10 cellular contexts compared by ENCODE assay signal in genomic region chr2:26039603-26040367, GRCh38.
"Had no signal": no experiment of that assay in that cellular context is flagged by ENCODE, and none has a peak within 500 bp of the region (broad histone marks: within the 10 kb centered on the region; RNA-seq: fewer than 3 reads in every experiment).

No MANE protein-coding gene starts in this region.

- H3K4me3 ChIP-seq: ascending aorta, prostate gland, upper lobe of left lung had no signal

- DNase-seq: activated CD4-positive, alpha-beta T cell treated with anti-CD3 and anti-CD28 coated beads, Interleukin-2, amount 10 ng/mL, durations not matched to agents 7 days and 5 days; activated CD4-positive, CD25-positive, alpha-beta regulatory T cell; activated naive CD8-positive, alpha-beta T cell treated with anti-CD3 and anti-CD28 coated beads for 36 hours; foreskin melanocyte; naive thymus-derived CD8-positive, alpha-beta T cell; stimulated activated naive CD4-positive, alpha-beta T cell treated with Interleukin-2 at 50 U/mL for 16 hours; upper lobe of left lung had no signal

- H3K36me3 ChIP-seq: prostate gland had no signal

- H3K27ac ChIP-seq: ascending aorta, prostate gland, upper lobe of left lung had no signal

- H3K9me3 ChIP-seq: ascending aorta, prostate gland, upper lobe of left lung had no signal

- H3K27me3 ChIP-seq: ascending aorta, upper lobe of left lung had no signal

- ATAC-seq: naive thymus-derived CD8-positive, alpha-beta T cell; sciatic nerve had no signal
